Comparison of ENCODE assay signal across 8 cellular contexts in the genomic region with DNA sequence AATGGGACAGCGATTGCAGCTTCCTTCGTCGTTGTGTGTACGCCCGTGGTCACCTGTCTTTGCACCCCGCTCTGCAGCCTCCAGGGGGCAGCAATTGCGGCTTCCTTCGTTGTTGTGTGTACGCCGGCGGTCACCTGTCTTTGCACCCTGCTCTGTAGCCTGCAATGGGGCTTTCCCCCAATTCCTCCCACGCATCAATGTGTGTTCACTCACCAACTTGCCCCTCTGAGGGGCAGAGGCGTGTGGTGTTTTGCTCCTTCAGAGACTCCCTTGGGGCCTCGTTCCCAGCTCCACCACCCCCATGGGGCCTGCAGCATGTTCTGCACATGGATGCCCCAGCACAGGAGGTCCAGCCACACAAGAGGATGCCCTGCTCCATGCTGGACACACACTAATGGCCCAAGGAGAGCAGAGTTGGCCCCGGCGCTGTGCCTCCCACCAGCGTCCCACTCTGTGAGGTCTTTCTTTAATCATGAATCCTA.
DNase-seq lines count a peak whose midpoint lies in the region; ATAC-seq, FAIRE-seq and TF ChIP-seq lines count a peak whose summit lies in the region.
"Not testable (repeated sequence)": the region's sequence is repeated elsewhere in the genome, so short reads cannot be mapped to it uniquely, and the experiment has no call there.

No MANE protein-coding gene starts in this region.

- H4K20me1 ChIP-seq in OCI-LY3 (ENCODE audit: insufficient read depth, low read length): not testable (repeated sequence)

- not testable (repeated sequence) for FAIRE-seq in A549 (lab: Jason Lieb, UNC)

- intact Hi-C loops in psoas muscle (cut with DNase I): not testable (repeated sequence)

- DNase-seq in A549 (ENCODE audit: low read depth in 1 of 2, low spot score in 1 of 2): peak; percentile 7 to 14
- DNase-seq in GM12865 (ENCODE audit: low read depth): peak; percentile 19
- not testable (repeated sequence) for DNase-seq in astrocyte of the cerebellum (ENCODE audit: low read depth); epithelial cell of esophagus (ENCODE audit: low read depth); psoas muscle
- DNase-seq in left kidney (ENCODE audit: low read depth, low spot score): peak; percentile 49

- in situ Hi-C loops in astrocyte of the cerebellum (cut with HindIII; ENCODE audit: low sequenced_read_pairs): not testable (repeated sequence)

- not testable (repeated sequence) for H3K4me3 ChIP-seq in A549; GM12865 (ENCODE audit: low read depth, low read length); OCI-LY3 (ENCODE audit: low read length); astrocyte of the cerebellum (ENCODE audit: low read depth, low read length); epithelial cell of esophagus (ENCODE audit: low read length); psoas muscle

- not testable (repeated sequence) for TF ChIP-seq EP300 in A549 (IDR thresholded peaks at IDR 0.05); Ishikawa (IDR thresholded peaks at IDR 0.05; ENCODE audit: borderline replicate concordance)

- H3K9ac ChIP-seq in OCI-LY3 (ENCODE audit: low read length): not testable (repeated sequence)

- H3K27me3 ChIP-seq in OCI-LY3 (ENCODE audit: low read depth, low read length): not testable (repeated sequence)
- peaks cover 0 to 21% (median 8%) of the 10 kb centered on the region in 3 donors for H3K27me3 ChIP-seq in psoas muscle (ENCODE audit: insufficient read depth in 3 of 3, low read length in 2 of 3)

- not testable (repeated sequence) for H3K27ac ChIP-seq in A549; OCI-LY3 (ENCODE audit: low read length); psoas muscle

- TF ChIP-seq POLR2A in A549 (IDR thresholded peaks at IDR 0.05; ENCODE audit: low read length): not testable (repeated sequence)

- not testable (repeated sequence) for H3K4me1 ChIP-seq in A549; OCI-LY3 (ENCODE audit: low read length); psoas muscle

- TF ChIP-seq RAD21 in A549 (conservative IDR thresholded peaks at IDR 0.05 in 1 of 2, IDR thresholded peaks at IDR 0.05 in 1 of 2) (peak in 1 of 2 experiments; percentile 35; a peak in 2 of 5 replicates), Ishikawa (IDR thresholded peaks at IDR 0.05; ENCODE audit: low read depth) (peak; percentile 45; the same call in 1 of the 2 replicates)

- H3K9me3 ChIP-seq in A549; OCI-LY3 (ENCODE audit: insufficient read depth, low read length); psoas muscle: not testable (repeated sequence)

- H2AFZ ChIP-seq in OCI-LY3 (ENCODE audit: low read depth, low read length): not testable (repeated sequence)

- not testable (repeated sequence) for H3K79me2 ChIP-seq in OCI-LY3 (ENCODE audit: low read length)

- CTCF ChIA-PET in A549 (lab: Yijun Ruan, JAX): interaction anchor here (0.8 to 1.0 kb wide), 2 partner anchors 11 to 13 kb away, joined by 3 read pairs; no protein-coding TSS in a partner anchor

- POLR2A ChIA-PET in A549 (lab: Yijun Ruan, JAX): not testable (repeated sequence)

- 73% methylated on average over 17 of the region's 17 CpGs for WGBS in A549 (ENCODE audit: missing lambda C conversion rate)
- 91 to 93% (median 91%) methylated on average over 16 to 17 of the region's 17 CpGs for WGBS in psoas muscle, 3 donors

- not testable (repeated sequence) for H3K36me3 ChIP-seq in OCI-LY3 (replicated peaks; ENCODE audit: low read depth, low read length); psoas muscle (ENCODE audit: insufficient read depth in 1 of 2, low read depth in 1 of 2)

- ATAC-seq in A549: peak in 1 of 2 experiments; percentile 52; a peak in 3 of 6 replicates
- ATAC-seq in psoas muscle: not testable (repeated sequence)

- TF ChIP-seq CTCF in A549 (IDR thresholded peaks at IDR 0.05): peak; percentile 13; the same call in 1 of the 3 replicates
- TF ChIP-seq CTCF in GM12865 (IDR thresholded peaks at IDR 0.05; ENCODE audit: insufficient read depth, low read depth, low read length, missing control alignments): peak; percentile 22
- peak; percentile 43 for TF ChIP-seq CTCF in OCI-LY3 (IDR thresholded peaks at IDR 0.05; ENCODE audit: low read depth, low read length)
- TF ChIP-seq CTCF in astrocyte of the cerebellum (IDR thresholded peaks at IDR 0.05; ENCODE audit: low read depth, low read length, missing control alignments): peak; percentile 7
- TF ChIP-seq CTCF in epithelial cell of esophagus (IDR thresholded peaks at IDR 0.05; ENCODE audit: insufficient read depth, low read depth, low read length, missing control alignments): peak; percentile 3
- TF ChIP-seq CTCF in psoas muscle (IDR thresholded peaks at IDR 0.05): peak; percentile 7

- not testable (repeated sequence) for H3K4me2 ChIP-seq in A549; OCI-LY3 (ENCODE audit: low read length)
